8 cellular contexts compared by ENCODE assay signal in the genomic region with DNA sequence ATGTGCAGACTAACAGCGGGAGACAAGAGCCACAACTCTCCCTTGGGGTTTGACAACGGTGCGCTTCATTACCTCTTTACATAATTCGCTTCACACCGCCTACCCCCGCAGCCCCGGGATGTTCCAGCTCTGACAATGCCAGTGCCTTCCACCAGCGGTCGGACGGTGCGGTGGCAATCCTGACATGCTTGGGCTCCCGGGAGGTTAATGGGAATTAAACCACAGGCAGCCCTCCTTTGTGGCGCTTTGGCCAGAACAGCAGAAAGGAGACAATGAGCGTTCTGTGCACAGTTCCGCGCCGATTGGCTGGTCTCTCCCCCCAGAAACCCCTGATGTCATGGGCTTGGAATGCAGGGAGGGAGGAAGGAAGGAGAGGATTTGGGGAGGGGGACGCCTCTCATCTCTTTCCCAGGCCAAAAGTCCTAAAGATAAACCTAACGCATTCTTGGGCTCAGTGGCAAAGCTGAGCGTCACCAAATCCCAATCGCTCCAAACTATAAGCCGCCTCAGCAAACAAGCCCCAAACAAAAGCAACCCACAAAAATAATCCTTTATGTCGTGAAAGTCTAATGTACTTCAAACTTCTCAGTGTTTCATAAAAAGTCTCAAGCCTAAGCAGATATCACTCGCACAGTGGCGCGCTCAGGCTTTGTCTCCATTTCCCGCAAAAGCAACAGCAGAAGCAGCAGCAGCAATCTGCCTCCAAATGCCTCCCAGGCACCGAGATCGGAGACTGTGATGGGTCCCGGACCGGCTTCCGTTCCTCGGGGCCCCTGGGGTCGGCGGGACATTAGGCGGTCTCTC. TPM values are rescaled to one million over a fixed set of nuclear protein-coding genes. Genes with fewer than 3 reads are reported as not detected.
DNase-seq lines count a peak whose midpoint lies in the region; ATAC-seq and TF ChIP-seq lines count a peak whose summit lies in the region.

No MANE protein-coding gene starts in this region.

- H3K4me3 ChIP-seq in GM06990 (replicated peaks; ENCODE audit: low read depth, low read length), result peak overlapping the region; percentile 59

- no peaks in the 10 kb centered on the region for H3K36me3 ChIP-seq in GM06990 (ENCODE audit: control insufficient read depth, insufficient read depth, low read length)

- intact Hi-C loops in cardiac septum (cut with DNase I), result loop anchor here (2.0 to 5.0 kb wide), 3 partner anchors 29 to 97 kb away; no protein-coding TSS in a partner anchor

- TF ChIP-seq CTCF in GM06990 (IDR thresholded peaks at IDR 0.05; ENCODE audit: insufficient read depth, low read length, poor library complexity, severe bottlenecking), result no peak

- no peaks in the 10 kb centered on the region; the same call in 1 of the 2 replicates for H3K27me3 ChIP-seq in GM06990 (replicated peaks; ENCODE audit: control insufficient read depth, insufficient read depth, low read length)

- peak; percentile 4 for ATAC-seq in HG02870 (IDR thresholded peaks at IDR 0.05; ENCODE audit: unreplicated experiment)
- no peak for ATAC-seq in GM19324 (IDR thresholded peaks at IDR 0.05; ENCODE audit: low FRiP score, unreplicated experiment)
- no peak for ATAC-seq in HG02840 (IDR thresholded peaks at IDR 0.05; ENCODE audit: low FRiP score, unreplicated experiment)

- DNase-seq in GM06990 (ENCODE audit: extremely low read depth, insufficient read length), result peak; percentile 44
- peak; percentile 85 for DNase-seq in NCI-H446 treated with DMSO at 0.1 percent for 48 hours (lab: John Stamatoyannopoulos, UW)
- peak in 54 of 56 donors; percentile 22 to 83 (median 64) for DNase-seq in amygdala (lab: John Stamatoyannopoulos, UW)
- DNase-seq in cardiac septum (ENCODE audit: low spot score), result peak; percentile 84
- DNase-seq in non-pigmented ciliary epithelial cell (ENCODE audit: low read depth), result peak; percentile 63

RNA-seq across cellular contexts. Expression of a gene that starts 1.1 kb away (rescaled TPM):
- total RNA-seq in cardiac septum, result 106 TPM
